In the genomic region with DNA sequence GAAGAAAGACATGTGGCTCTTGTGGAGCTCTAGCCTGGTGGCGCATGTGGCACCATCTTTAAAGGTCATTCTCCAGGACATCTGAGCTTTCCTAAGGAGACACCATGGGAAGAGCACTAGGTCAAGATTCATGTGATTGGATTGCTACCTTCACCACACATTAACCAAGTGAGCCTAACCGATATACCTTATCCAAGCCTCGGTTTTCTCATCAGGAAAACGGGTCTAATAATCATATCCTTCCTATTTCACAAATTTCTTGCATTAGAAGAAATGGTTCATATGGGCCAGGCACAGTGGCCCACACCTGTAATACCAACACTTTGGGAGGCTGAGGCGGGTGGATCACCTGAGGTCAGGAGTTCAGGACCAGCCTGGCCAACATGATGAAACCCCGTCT, we compare ENCODE assay signal across 31 cellular contexts.
"Had no signal": no experiment of that assay in that cellular context is flagged by ENCODE, and none has a peak within 500 bp of the region (broad histone marks: within the 10 kb centered on the region; RNA-seq: fewer than 3 reads in every experiment).

No MANE protein-coding gene starts in this region.

- H3K27me3 ChIP-seq: adrenal gland, breast epithelium had no signal

- H3K4me3 ChIP-seq: adrenal gland, breast epithelium had no signal

- H3K4me1 ChIP-seq: breast epithelium had no signal

- H3K36me3 ChIP-seq: adrenal gland, breast epithelium had no signal

- H3K9me3 ChIP-seq: adrenal gland, breast epithelium had no signal

- FAIRE-seq: astrocyte, TTC549 had no signal

- H3K27ac ChIP-seq: adrenal gland, breast epithelium had no signal

- ATAC-seq: activated CD8-positive, alpha-beta T cell treated with anti-CD3 and anti-CD28 coated beads for 36 hours; activated naive CD4-positive, alpha-beta T cell treated with anti-CD3 and anti-CD28 coated beads, Interleukin-2, amount 50 U/mL, for 72 hours; activated T-cell treated with anti-CD3 and anti-CD28 coated beads, Interleukin-2, amount 50 U/mL, for 4 hours; activated T-cell treated with anti-CD3 and anti-CD28 coated beads, Interleukin-2, amount 50 U/mL, for 72 hours; activated T-helper 17 cell treated with anti-CD3 and anti-CD28 coated beads, Interleukin-2, amount 50 U/mL, for 72 hours had no signal

- DNase-seq: activated B cell treated with CpG ODN at 0.5 μM for 24 hours; activated CD4-positive, alpha-beta memory T cell treated with anti-CD3 and anti-CD28 coated beads for 36 hours; activated CD4-positive, alpha-beta T cell treated with anti-CD3 and anti-CD28 coated beads for 4 hours; activated CD4-positive, alpha-beta T cell treated with anti-CD3 and anti-CD28 coated beads, Interleukin-2, amount 10 ng/mL, durations not matched to agents 24 days and 14 days; activated CD4-positive, alpha-beta T cell treated with anti-CD3 and anti-CD28 coated beads, Interleukin-2, amount 50 U/mL, for 1 hour; activated CD4-positive, alpha-beta T cell treated with anti-CD3 and anti-CD28 coated beads, Interleukin-2, amount 50 U/mL, for 4 hours; activated CD4-positive, CD25-positive, alpha-beta regulatory T cell treated with anti-CD3 and anti-CD28 coated beads, Interleukin-2, amount 50 U/mL, for 72 hours; activated CD8-positive, alpha-beta memory T cell treated with anti-CD3 and anti-CD28 coated beads, Interleukin-2, amount 50 U/mL, for 4 hours; activated CD8-positive, alpha-beta T cell treated with anti-CD3 and anti-CD28 coated beads for 36 hours; activated effector memory CD4-positive, alpha-beta T cell treated with anti-CD3 and anti-CD28 coated beads, Interleukin-2, amount 50 U/mL, for 16 hours; activated gamma-delta T cell treated with Interleukin-2 at 50 U/mL for 16 hours; activated naive CD4-positive, alpha-beta T cell; activated naive CD4-positive, alpha-beta T cell treated with anti-CD3 and anti-CD28 coated beads for 36 hours; activated naive CD4-positive, alpha-beta T cell treated with anti-CD3 and anti-CD28 coated beads, Interleukin-2, amount 50 U/mL, for 16 hours; activated naive CD8-positive, alpha-beta T cell treated with anti-CD3 and anti-CD28 coated beads for 36 hours; activated T-cell treated with anti-CD3 and anti-CD28 coated beads for 4 hours; activated T-cell treated with anti-CD3 and anti-CD28 coated beads, Interleukin-2, amount 50 U/mL, for 1 hour; activated T-cell treated with anti-CD3 and anti-CD28 coated beads, Interleukin-2, amount 50 U/mL, for 4 hours; activated T-cell treated with anti-CD3 and anti-CD28 coated beads, Interleukin-2, amount 50 U/mL, for 72 hours; amniotic stem cell; aorta; central memory CD4-positive, alpha-beta T cell; T-helper 1 cell; T-helper 2 cell; T-helper 9 cell had no signal
